ENCODE assay signal across 24 cellular contexts in genomic region chr14:45185110-45185814, GRCh38. TPM values are rescaled to one million over a fixed set of nuclear protein-coding genes. Genes with fewer than 3 reads are reported as not detected.
DNase-seq lines count a peak whose midpoint lies in the region; ATAC-seq and TF ChIP-seq lines count a peak whose summit lies in the region.
"Had no signal": no experiment of that assay in that cellular context is flagged by ENCODE, and none has a peak within 500 bp of the region (broad histone marks: within the 10 kb centered on the region; RNA-seq: fewer than 3 reads in every experiment).

No MANE protein-coding gene starts in this region.

- TF ChIP-seq CTCF in GM06990 (IDR thresholded peaks at IDR 0.05; ENCODE audit: insufficient read depth, low read length, poor library complexity, severe bottlenecking) (no peak), epithelial cell of esophagus (IDR thresholded peaks at IDR 0.05; ENCODE audit: insufficient read depth, low read depth, low read length, missing control alignments) (no peak)

- no peak overlapping the region for H3K4me3 Mint-ChIP-seq in natural killer cell treated with Interleukin-12 subunit alpha and Interleukin-12 subunit beta and Interleukin-15 and Interleukin-18, amount 100 ng/mL, for 72 hours
- H3K4me3 Mint-ChIP-seq: activated naive CD4-positive, alpha-beta T cell treated with anti-CD3 and anti-CD28 coated beads, Interleukin-2, amount 10 ng/mL, durations not matched to agents 7 days and 5 days; CD8-positive, alpha-beta memory T cell; dendritic cell treated with granulocyte-macrophage colony-stimulating factor and Interleukin-4, amounts not matched to agents 40 ng/mL and 50 ng/mL, for 4 days; IgD-negative memory B cell; T-helper 2 cell treated with Interferon-gamma antibody and Interleukin-4, amounts not matched to agents 5 μg/mL and 100 μg/mL, for 36 hours had no signal

- no peaks in the 10 kb centered on the region for H3K9me3 Mint-ChIP-seq in natural killer cell treated with Interleukin-12 subunit alpha and Interleukin-12 subunit beta and Interleukin-15 and Interleukin-18, amount 100 ng/mL, for 72 hours
- H3K9me3 Mint-ChIP-seq: activated naive CD4-positive, alpha-beta T cell treated with anti-CD3 and anti-CD28 coated beads, Interleukin-2, amount 10 ng/mL, durations not matched to agents 7 days and 5 days; CD8-positive, alpha-beta memory T cell; dendritic cell treated with granulocyte-macrophage colony-stimulating factor and Interleukin-4, amounts not matched to agents 40 ng/mL and 50 ng/mL, for 4 days; IgD-negative memory B cell; T-helper 2 cell treated with Interferon-gamma antibody and Interleukin-4, amounts not matched to agents 5 μg/mL and 100 μg/mL, for 36 hours had no signal

- peak; percentile 40 for DNase-seq in GM06990 (ENCODE audit: extremely low read depth, insufficient read length)
- peak; percentile 23 for DNase-seq in epithelial cell of esophagus (ENCODE audit: low read depth)
- no peak for DNase-seq in activated naive CD4-positive, alpha-beta T cell treated with anti-CD3 and anti-CD28 coated beads, Interleukin-2, amount 50 U/mL, for 16 hours
- DNase-seq in H4 (ENCODE audit: low spot score): no peak
- DNase-seq in natural killer cell treated with Interleukin-12 subunit alpha and Interleukin-12 subunit beta and Interleukin-15 and Interleukin-18, amount 100 ng/mL, for 72 hours (ENCODE audit: low spot score): no peak
- no peak for DNase-seq in NOMO-1 treated with dmso at 0.1 percent for 144 hours (lab: John Stamatoyannopoulos, UW; ENCODE audit: unreplicated experiment)
- DNase-seq: activated CD4-positive, alpha-beta T cell treated with anti-CD3 and anti-CD28 coated beads for 48 hours; activated naive CD4-positive, alpha-beta T cell treated with anti-CD3 and anti-CD28 coated beads, Interleukin-2, amount 10 ng/mL, durations not matched to agents 7 days and 5 days; anterior cingulate cortex; CD8-positive, alpha-beta memory T cell; DMS153; GF-D8; head of caudate nucleus; mammary epithelial cell; NCI-H2081 treated with DMSO at 0.1 percent for 48 hours; NCI-H774; OCI-M1; sigmoid colon; stimulated activated CD4-positive, alpha-beta T cell treated with anti-CD3 and anti-CD28 coated beads, Interleukin-15, amount 100 ng/mL, for 24 hours; stimulated activated naive CD8-positive, alpha-beta T cell treated with anti-CD3 and anti-CD28 coated beads, Interleukin-15, Interleukin-2, amounts not matched to agents 100 U/mL and 50 U/mL, for 24 hours had no signal

- H3K27me3 ChIP-seq in GM06990 (replicated peaks; ENCODE audit: control insufficient read depth, insufficient read depth, low read length): no peaks in the 10 kb centered on the region
- H3K27me3 ChIP-seq: sigmoid colon had no signal

- H3K4me1 Mint-ChIP-seq in natural killer cell treated with Interleukin-12 subunit alpha and Interleukin-12 subunit beta and Interleukin-15 and Interleukin-18, amount 100 ng/mL, for 72 hours (ENCODE audit: low read depth in 2 of 2): no peaks in the 10 kb centered on the region
- H3K4me1 Mint-ChIP-seq: activated naive CD4-positive, alpha-beta T cell treated with anti-CD3 and anti-CD28 coated beads, Interleukin-2, amount 10 ng/mL, durations not matched to agents 7 days and 5 days; CD8-positive, alpha-beta memory T cell; IgD-negative memory B cell had no signal

- no peak overlapping the region for H3K27ac Mint-ChIP-seq in natural killer cell treated with Interleukin-12 subunit alpha and Interleukin-12 subunit beta and Interleukin-15 and Interleukin-18, amount 100 ng/mL, for 72 hours
- H3K27ac Mint-ChIP-seq: activated naive CD4-positive, alpha-beta T cell treated with anti-CD3 and anti-CD28 coated beads, Interleukin-2, amount 10 ng/mL, durations not matched to agents 7 days and 5 days; CD8-positive, alpha-beta memory T cell; dendritic cell treated with granulocyte-macrophage colony-stimulating factor and Interleukin-4, amounts not matched to agents 40 ng/mL and 50 ng/mL, for 4 days; IgD-negative memory B cell; T-helper 2 cell treated with Interferon-gamma antibody and Interleukin-4, amounts not matched to agents 5 μg/mL and 100 μg/mL, for 36 hours had no signal

- no peak overlapping the region for H3K4me3 ChIP-seq in GM06990 (replicated peaks; ENCODE audit: low read depth, low read length)
- H3K4me3 ChIP-seq in epithelial cell of esophagus (ENCODE audit: low read length): no peak overlapping the region
- H3K4me3 ChIP-seq: sigmoid colon had no signal

- H3K36me3 Mint-ChIP-seq in natural killer cell treated with Interleukin-12 subunit alpha and Interleukin-12 subunit beta and Interleukin-15 and Interleukin-18, amount 100 ng/mL, for 72 hours: peaks cover 11% of the 10 kb centered on the region

- H3K27me3 Mint-ChIP-seq in natural killer cell treated with Interleukin-12 subunit alpha and Interleukin-12 subunit beta and Interleukin-15 and Interleukin-18, amount 100 ng/mL, for 72 hours: no peaks in the 10 kb centered on the region
- H3K27me3 Mint-ChIP-seq: activated naive CD4-positive, alpha-beta T cell treated with anti-CD3 and anti-CD28 coated beads, Interleukin-2, amount 10 ng/mL, durations not matched to agents 7 days and 5 days; CD8-positive, alpha-beta memory T cell; dendritic cell treated with granulocyte-macrophage colony-stimulating factor and Interleukin-4, amounts not matched to agents 40 ng/mL and 50 ng/mL, for 4 days; IgD-negative memory B cell had no signal

- peak; percentile 69 for ATAC-seq in HG02852 (IDR thresholded peaks at IDR 0.05; ENCODE audit: unreplicated experiment)
- ATAC-seq in natural killer cell treated with Interleukin-12 subunit alpha and Interleukin-12 subunit beta and Interleukin-15 and Interleukin-18, amount 100 ng/mL, for 72 hours: no peak
- ATAC-seq: stimulated activated naive CD8-positive, alpha-beta T cell treated with anti-CD3 and anti-CD28 coated beads, Interleukin-15, Interleukin-2, amounts not matched to agents 100 U/mL and 50 U/mL, for 24 hours had no signal

- H3K36me3 ChIP-seq in GM06990 (ENCODE audit: control insufficient read depth, insufficient read depth, low read length): peaks cover 2% of the 10 kb centered on the region; the same call in 1 of the 2 replicates

RNA-seq across cellular contexts. Expression of gene FANCM, which starts 49.5 kb away (rescaled TPM):
- 4.6 and 5.9 TPM in 2 replicates for total RNA-seq in H4 (2014; rRNA removed; shearing (Covaris generic))
- 10 to 100 TPM; 12.9 to 24.8 TPM for total RNA-seq in natural killer cell treated with Interleukin-12 subunit alpha and Interleukin-12 subunit beta and Interleukin-15 and Interleukin-18, amount 100 ng/mL, for 72 hours

RNA-seq across cellular contexts. Expression of gene FKBP3, which starts 51.0 kb away (rescaled TPM):
- total RNA-seq in H4 (2014; rRNA removed; shearing (Covaris generic)): 48.5 and 65.8 TPM in 2 replicates
- 10 to 100 TPM; 42.0 to 61.2 TPM for total RNA-seq in natural killer cell treated with Interleukin-12 subunit alpha and Interleukin-12 subunit beta and Interleukin-15 and Interleukin-18, amount 100 ng/mL, for 72 hours

Comparison
In these comparisons a context has a peak if more than half of its experiments do, and no peak if none do; other contexts are left out.
1. DNase-seq: peak in GM06990 (single experiment) and epithelial cell of esophagus (single experiment); none in activated naive CD4-positive, alpha-beta T cell treated with anti-CD3 and anti-CD28 coated beads, Interleukin-2, amount 50 U/mL, for 16 hours (single experiment), H4 (single experiment), natural killer cell treated with Interleukin-12 subunit alpha and Interleukin-12 subunit beta and Interleukin-15 and Interleukin-18, amount 100 ng/mL, for 72 hours (single experiment) and NOMO-1 treated with dmso at 0.1 percent for 144 hours (single experiment).